7 cellular contexts compared by ENCODE assay signal in the genomic region with DNA sequence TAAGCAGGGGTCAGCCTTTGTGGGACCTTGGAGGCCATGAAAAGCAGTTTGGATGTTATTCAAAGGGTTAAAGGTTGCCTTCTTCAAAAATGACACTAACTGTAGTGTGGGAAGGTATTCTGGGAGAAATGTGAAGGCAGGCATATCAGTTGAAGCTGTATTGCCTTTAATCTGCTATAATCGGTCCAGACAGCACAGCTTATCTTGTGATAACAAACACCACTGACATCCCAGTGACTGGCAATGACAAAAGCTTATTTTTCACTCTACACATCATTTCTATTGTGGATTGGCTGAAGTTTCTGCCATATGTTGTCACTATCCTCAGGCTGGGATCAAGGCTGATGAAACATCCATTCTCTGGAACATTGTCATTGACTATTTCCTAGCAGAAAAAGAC.
"Had no signal": no experiment of that assay in that cellular context is flagged by ENCODE, and none has a peak within 500 bp of the region (broad histone marks: within the 10 kb centered on the region; RNA-seq: fewer than 3 reads in every experiment).

No MANE protein-coding gene starts in this region.

- H3K4me3 ChIP-seq: GM23248, HAP-1 had no signal

- DNase-seq: GM23248, GOT3, H7, HFFc6, KBM-7 had no signal

- H3K4me1 ChIP-seq: HAP-1 had no signal

- H3K27ac ChIP-seq: GM23248, HL-60 had no signal

- H3K9ac ChIP-seq: GM23248 had no signal

- H3K36me3 ChIP-seq: HAP-1 had no signal
